Comparison of ENCODE assay signal across 8 cellular contexts in the genomic region with DNA sequence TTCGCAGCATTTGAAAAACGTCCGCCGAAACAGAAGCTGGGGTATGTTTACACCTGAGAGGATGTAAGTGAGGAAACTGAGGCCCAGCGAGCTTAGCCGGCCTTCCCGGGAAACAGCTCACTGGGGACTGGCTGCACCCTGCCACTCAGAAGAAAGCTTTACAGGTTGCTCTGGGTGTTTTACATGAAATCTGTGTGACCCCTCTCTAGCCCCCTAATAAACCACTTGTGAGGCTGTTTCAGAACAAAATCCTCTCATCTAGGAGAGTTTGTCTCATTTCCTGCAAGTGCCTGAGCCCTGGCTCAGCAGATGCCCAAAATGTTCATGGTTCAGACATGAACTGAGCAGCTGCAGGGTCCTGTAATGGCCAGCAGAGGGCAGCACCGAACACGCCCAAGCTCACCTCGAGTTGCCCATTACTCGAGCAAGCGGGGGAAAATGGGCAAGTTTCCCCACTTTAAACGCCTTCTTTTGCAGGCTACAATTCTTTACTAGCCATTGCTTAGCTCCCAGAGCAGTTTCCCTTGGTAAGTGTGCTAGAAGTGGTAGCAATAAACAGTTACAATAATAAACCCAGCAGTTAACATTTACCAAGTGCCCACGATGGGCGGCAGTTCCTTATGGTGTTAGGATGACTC.
DNase-seq lines count a peak whose midpoint lies in the region; ATAC-seq and TF ChIP-seq lines count a peak whose summit lies in the region.

No MANE protein-coding gene starts in this region.

- peaks cover 4 to 18% (median 13%) of the 10 kb centered on the region in 7 donors for H3K9me3 Mint-ChIP-seq in CD14-positive monocyte
- peaks cover 10% of the 10 kb centered on the region for H3K9me3 Mint-ChIP-seq in activated CD4-positive, alpha-beta memory T cell treated with anti-CD3 and anti-CD28 coated beads for 36 hours

- intact Hi-C loops in CD14-positive monocyte (cut with micrococcal nuclease), result loop anchor here (2.0 to 10.0 kb wide), 5 partner anchors 23 to 181 kb away; no protein-coding TSS in a partner anchor
- intact Hi-C loops in activated CD4-positive, alpha-beta memory T cell treated with anti-CD3 and anti-CD28 coated beads for 36 hours (cut with micrococcal nuclease), result loop anchor here (1.0 to 5.0 kb wide), 3 partner anchors 94 to 179 kb away; no protein-coding TSS in a partner anchor

- peak; percentile 92 for TF ChIP-seq CTCF in CD14-positive monocyte (IDR thresholded peaks at IDR 0.05)
- TF ChIP-seq CTCF in HFF-Myc (IDR thresholded peaks at IDR 0.05; ENCODE audit: low read depth, low read length, missing control alignments), result peak; percentile 97

- no peaks in the 10 kb centered on the region for H3K36me3 Mint-ChIP-seq in CD14-positive monocyte
- H3K36me3 Mint-ChIP-seq in activated CD4-positive, alpha-beta memory T cell treated with anti-CD3 and anti-CD28 coated beads for 36 hours, result no peaks in the 10 kb centered on the region

- no peak for ATAC-seq in HG03439 (IDR thresholded peaks at IDR 0.05; ENCODE audit: unreplicated experiment)

- no peak overlapping the region for H3K4me3 Mint-ChIP-seq in CD14-positive monocyte
- no peak overlapping the region for H3K4me3 Mint-ChIP-seq in activated CD4-positive, alpha-beta memory T cell treated with anti-CD3 and anti-CD28 coated beads for 36 hours

- H3K4me1 Mint-ChIP-seq in CD14-positive monocyte, result peaks cover 15% of the 10 kb centered on the region
- H3K4me1 Mint-ChIP-seq in activated CD4-positive, alpha-beta memory T cell treated with anti-CD3 and anti-CD28 coated beads for 36 hours (ENCODE audit: low read depth), result no peaks in the 10 kb centered on the region

- no peak overlapping the region for H3K4me3 ChIP-seq in HFF-Myc (replicated peaks; ENCODE audit: low read depth, low read length)

- CTCF ChIA-PET in activated CD4-positive, alpha-beta memory T cell treated with anti-CD3 and anti-CD28 coated beads for 36 hours (lab: Charles Lee), result interaction anchor here (0.7 to 6.1 kb wide), 41 partner anchors 10 to 237 kb away, joined by 3 to 203 read pairs (median 5); a partner anchor contains a TSS

- DNase-seq in CD14-positive monocyte (ENCODE audit: low spot score), result peak; percentile 70
- peak; percentile 67 for DNase-seq in HFF-Myc (ENCODE audit: extremely low read depth, low read depth)
- peak; percentile 19 for DNase-seq in NCI-H748 treated with DMSO at 0.1 percent for 48 hours (lab: John Stamatoyannopoulos, UW)
- peak; percentile 81 for DNase-seq in activated CD4-positive, alpha-beta memory T cell treated with anti-CD3 and anti-CD28 coated beads for 36 hours
- peak; percentile 81 for DNase-seq in ecto neural progenitor cell (ENCODE audit: low spot score)
- DNase-seq in lung microvascular endothelial cell (ENCODE audit: low read depth in 2 of 2), result peak; percentile 77 to 86
- peak; percentile 57 for DNase-seq in stimulated activated CD8-positive, alpha-beta memory T cell treated with anti-CD3 and anti-CD28 coated beads, Interleukin-12 subunit alpha, Interleukin-12 subunit beta, amount 100 ng/mL, for 1 hour (ENCODE audit: low read depth)

- peaks cover 7 to 10% (median 8%) of the 10 kb centered on the region in 3 donors for H3K27me3 Mint-ChIP-seq in CD14-positive monocyte (ENCODE audit: low read depth in 3 of 3)
- H3K27me3 Mint-ChIP-seq in activated CD4-positive, alpha-beta memory T cell treated with anti-CD3 and anti-CD28 coated beads for 36 hours, result peaks cover 3% of the 10 kb centered on the region

- no peak overlapping the region for H3K27ac Mint-ChIP-seq in CD14-positive monocyte
- no peak overlapping the region for H3K27ac Mint-ChIP-seq in activated CD4-positive, alpha-beta memory T cell treated with anti-CD3 and anti-CD28 coated beads for 36 hours

- POLR2A ChIA-PET in activated CD4-positive, alpha-beta memory T cell treated with anti-CD3 and anti-CD28 coated beads for 36 hours (lab: Charles Lee), result interaction anchor here (1.5 kb wide), 1 partner anchor 108 kb away, joined by 5 read pairs; no protein-coding TSS in a partner anchor

Comparison
In these comparisons a context has a peak if more than half of its experiments do, and no peak if none do; other contexts are left out.
1. DNase-seq: peak in every context shown above with its lines; median percentile 82 in lung microvascular endothelial cell; 81 in activated CD4-positive, alpha-beta memory T cell treated with anti-CD3 and anti-CD28 coated beads for 36 hours; 81 in ecto neural progenitor cell; 70 in CD14-positive monocyte; 67 in HFF-Myc; 57 in stimulated activated CD8-positive, alpha-beta memory T cell treated with anti-CD3 and anti-CD28 coated beads, Interleukin-12 subunit alpha, Interleukin-12 subunit beta, amount 100 ng/mL, for 1 hour; 19 in NCI-H748 treated with DMSO at 0.1 percent for 48 hours.